8 cellular contexts compared by ENCODE assay signal in the genomic region with DNA sequence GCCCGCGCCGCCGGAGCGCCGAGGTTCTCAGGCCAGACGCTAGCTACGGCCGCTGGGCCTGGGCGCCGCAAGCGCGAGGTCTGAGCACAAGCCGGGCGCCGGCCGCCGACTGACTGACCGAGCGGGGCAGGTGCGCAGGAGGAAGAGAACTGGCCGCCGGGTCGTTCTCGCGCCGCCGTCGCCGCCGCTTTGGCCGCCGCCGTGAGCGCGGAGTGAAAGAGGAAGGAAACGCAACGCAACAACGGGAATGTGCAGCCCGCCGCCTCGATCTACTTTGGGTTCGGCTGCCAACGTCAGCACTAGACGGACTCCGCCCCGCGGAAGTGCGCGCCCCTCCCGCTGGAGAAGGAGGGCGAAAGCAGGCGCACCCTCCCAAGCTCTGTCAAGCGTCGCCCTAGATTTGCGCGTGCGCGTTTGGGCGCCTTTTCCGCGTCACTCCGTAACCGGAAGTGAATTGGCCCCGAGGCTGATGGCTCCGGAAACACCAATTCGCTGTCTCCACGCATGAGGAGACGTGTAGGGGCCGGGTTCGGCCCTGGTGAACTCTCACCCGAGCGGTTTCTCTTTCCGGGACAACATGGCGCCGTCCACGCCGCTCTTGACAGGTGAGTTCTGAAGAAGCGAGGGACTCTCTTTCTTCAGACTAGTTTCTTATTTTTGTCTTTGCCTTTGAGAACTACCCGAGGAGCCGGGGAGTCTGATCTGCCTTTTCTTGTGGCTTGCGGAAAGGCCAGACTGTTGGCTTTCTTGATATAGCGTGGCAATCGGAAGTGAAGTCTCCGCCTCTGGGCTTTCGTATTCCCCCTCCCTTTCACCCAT. TPM values are rescaled to one million over a fixed set of nuclear protein-coding genes. Genes with fewer than 3 reads are reported as not detected.
DNase-seq lines count a peak whose midpoint lies in the region; ATAC-seq and TF ChIP-seq lines count a peak whose summit lies in the region.

A gene (plus strand): TSS at position 562 of the 819 bp plus-strand sequence. CDS start 16 bp downstream, at position 578.
A gene (minus strand): TSS at position 271 of the 819 bp plus-strand sequence. CDS start 361 bp downstream, outside the sequence.

- no peak for TF ChIP-seq CTCF in suprapubic skin (IDR thresholded peaks at IDR 0.05)

- peak within 1 kb of the TSS; percentile 98 to 99 for H3K27ac Mint-ChIP-seq in activated naive CD4-positive, alpha-beta T cell treated with anti-CD3 and anti-CD28 coated beads, Interleukin-2, amount 50 U/mL, for 72 hours

- no peak for TF ChIP-seq EP300 in suprapubic skin (IDR thresholded peaks at IDR 0.05)

- ATAC-seq in HG02610 (IDR thresholded peaks at IDR 0.05; ENCODE audit: unreplicated experiment), result peak; percentile 92
- peak; percentile 93 to 95 for ATAC-seq in activated naive CD4-positive, alpha-beta T cell treated with anti-CD3 and anti-CD28 coated beads, Interleukin-2, amount 50 U/mL, for 72 hours

- TF ChIP-seq POLR2A in suprapubic skin (IDR thresholded peaks at IDR 0.05), result peak; percentile 77 to 94

- peak within 1 kb of the TSS; percentile 97 for H3K27ac ChIP-seq in suprapubic skin

- H3K36me3 Mint-ChIP-seq in activated naive CD4-positive, alpha-beta T cell treated with anti-CD3 and anti-CD28 coated beads, Interleukin-2, amount 50 U/mL, for 72 hours, result peaks cover 33 to 59% of the 10 kb centered on the region in 2 donors

- under 1% methylated on average over 22 of the region's 86 CpGs for WGBS in suprapubic skin

- DNase-seq in NCI-H1092 treated with DMSO at 0.1 percent for 48 hours (lab: John Stamatoyannopoulos, UW), result peak; percentile 98
- peak; percentile 96 for DNase-seq in SKM-1 (lab: John Stamatoyannopoulos, UW; ENCODE audit: unreplicated experiment)
- DNase-seq in activated naive CD4-positive, alpha-beta T cell treated with anti-CD3 and anti-CD28 coated beads, Interleukin-2, amount 50 U/mL, for 72 hours (ENCODE audit: low spot score in 2 of 2), result peak; percentile 97 to 99
- peak; percentile 99 for DNase-seq in globus pallidus (ENCODE audit: low spot score)
- peak; percentile 92 to 100 (median 99) for DNase-seq in nucleus accumbens (lab: John Stamatoyannopoulos, UW)
- peak; percentile 99 for DNase-seq in suprapubic skin (ENCODE audit: low spot score in 2 of 2)

- H3K36me3 ChIP-seq in suprapubic skin, result peaks cover 19% of the 10 kb centered on the region

- H3K27me3 ChIP-seq in suprapubic skin, result no peaks in the 10 kb centered on the region

- H3K4me3 ChIP-seq in GM08714 (ENCODE audit: low read length) (peak within 1 kb of the TSS; percentile 98), suprapubic skin (peak within 1 kb of the TSS; percentile 82)

- no peaks in the 10 kb centered on the region for H3K9me3 ChIP-seq in suprapubic skin

- no peaks in the 10 kb centered on the region for H3K9me3 Mint-ChIP-seq in activated naive CD4-positive, alpha-beta T cell treated with anti-CD3 and anti-CD28 coated beads, Interleukin-2, amount 50 U/mL, for 72 hours

- peaks cover 46% of the 10 kb centered on the region for H3K4me1 ChIP-seq in suprapubic skin

RNA-seq across cellular contexts. Expression of the first gene that starts in this region (rescaled TPM):
- 100 to 1,000 TPM; 137 to 158 TPM for total RNA-seq in activated naive CD4-positive, alpha-beta T cell treated with anti-CD3 and anti-CD28 coated beads, Interleukin-2, amount 50 U/mL, for 72 hours
- 100 to 1,000 TPM; 149 to 222 (median 194) TPM for total RNA-seq in suprapubic skin

RNA-seq across cellular contexts. Expression of the second gene that starts in this region (rescaled TPM):
- 100 to 1,000 TPM in 1 of 2 donors, 10 to 100 TPM in 1; 65.9 to 104 TPM for total RNA-seq in activated naive CD4-positive, alpha-beta T cell treated with anti-CD3 and anti-CD28 coated beads, Interleukin-2, amount 50 U/mL, for 72 hours
- 100 to 1,000 TPM in 3 of 4 donors, 10 to 100 TPM in 1; 84.2 to 149 (median 120) TPM for total RNA-seq in suprapubic skin

Comparison
In these comparisons a context has a peak if more than half of its experiments do, and no peak if none do; other contexts are left out.
1. Peak in every context shown above with its lines: DNase-seq, ATAC-seq, H3K4me3 ChIP-seq and H3K27ac ChIP-seq.